26 cellular contexts compared by ENCODE assay signal in the genomic region with DNA sequence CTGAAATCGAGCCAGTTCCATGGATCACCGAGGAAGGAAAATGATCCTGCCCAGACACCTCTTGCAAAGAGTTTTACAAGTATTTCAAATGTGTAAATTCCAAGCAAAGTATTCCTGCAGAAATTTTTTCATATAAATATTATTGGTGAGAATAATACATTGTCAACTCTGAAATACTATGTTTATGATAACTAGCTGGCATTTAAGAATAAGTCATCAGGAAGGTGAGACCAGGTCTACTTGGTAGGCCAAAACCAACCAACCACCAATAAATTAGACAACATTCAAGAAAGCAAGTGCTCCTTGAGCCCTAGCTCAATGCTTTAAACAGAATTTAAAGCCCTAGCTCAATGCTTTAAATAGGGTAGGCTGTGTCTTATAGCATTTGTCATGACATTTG. TPM values are rescaled to one million over a fixed set of nuclear protein-coding genes. Genes with fewer than 3 reads are reported as not detected.
"Had no signal": no experiment of that assay in that cellular context is flagged by ENCODE, and none has a peak within 500 bp of the region (broad histone marks: within the 10 kb centered on the region; RNA-seq: fewer than 3 reads in every experiment).

No MANE protein-coding gene starts in this region.

- H3K36me3 ChIP-seq: colonic mucosa, esophagus muscularis mucosa, esophagus squamous epithelium, gastrocnemius medialis, gastroesophageal sphincter had no signal

- DNase-seq: colonic mucosa; cortex of kidney; dermis blood vessel endothelial cell; dorsolateral prefrontal cortex; effector CD4-positive, alpha-beta T cell; effector CD8-positive, alpha-beta T cell; effector memory CD4-positive, alpha-beta T cell; effector memory CD8-positive, alpha-beta T cell; endodermal cell; erythroblast; esophagus squamous epithelium; foreskin fibroblast; foreskin keratinocyte; foreskin melanocyte; gastrocnemius medialis; glutamatergic neuron; head of caudate nucleus; heart left ventricle; heart right ventricle had no signal

- H3K9me3 ChIP-seq: colonic mucosa, esophagus muscularis mucosa, esophagus squamous epithelium, gastrocnemius medialis, gastroesophageal sphincter, heart left ventricle, heart right ventricle had no signal

- H3K27me3 ChIP-seq: colonic mucosa, dorsolateral prefrontal cortex, esophagus muscularis mucosa, esophagus squamous epithelium, gastrocnemius medialis, gastroesophageal sphincter, heart left ventricle, heart right ventricle had no signal

- H3K27ac ChIP-seq: colonic mucosa, coronary artery, dorsolateral prefrontal cortex, epithelial cell of prostate, esophagus muscularis mucosa, esophagus squamous epithelium, foreskin keratinocyte, gastrocnemius medialis, gastroesophageal sphincter, heart left ventricle, heart right ventricle had no signal

- H3K4me1 ChIP-seq: colonic mucosa, esophagus squamous epithelium, foreskin keratinocyte, gastrocnemius medialis, gastroesophageal sphincter, heart left ventricle had no signal

- H3K4me3 ChIP-seq: colonic mucosa, coronary artery, dorsolateral prefrontal cortex, esophagus muscularis mucosa, esophagus squamous epithelium, gastrocnemius medialis, gastroesophageal sphincter, heart left ventricle, heart right ventricle had no signal

RNA-seq across cellular contexts. Expression of gene SCN7A, which starts 21.7 kb away (rescaled TPM):
- total RNA-seq: dermis blood vessel endothelial cell, dermis microvascular lymphatic vessel endothelial cell, endothelial cell of umbilical vein, foreskin keratinocyte, glomerular endothelial cell had no signal
- polyA plus RNA-seq: endothelial cell of umbilical vein had no signal
